ENCODE assay signal across 1 cellular context in the genomic region with DNA sequence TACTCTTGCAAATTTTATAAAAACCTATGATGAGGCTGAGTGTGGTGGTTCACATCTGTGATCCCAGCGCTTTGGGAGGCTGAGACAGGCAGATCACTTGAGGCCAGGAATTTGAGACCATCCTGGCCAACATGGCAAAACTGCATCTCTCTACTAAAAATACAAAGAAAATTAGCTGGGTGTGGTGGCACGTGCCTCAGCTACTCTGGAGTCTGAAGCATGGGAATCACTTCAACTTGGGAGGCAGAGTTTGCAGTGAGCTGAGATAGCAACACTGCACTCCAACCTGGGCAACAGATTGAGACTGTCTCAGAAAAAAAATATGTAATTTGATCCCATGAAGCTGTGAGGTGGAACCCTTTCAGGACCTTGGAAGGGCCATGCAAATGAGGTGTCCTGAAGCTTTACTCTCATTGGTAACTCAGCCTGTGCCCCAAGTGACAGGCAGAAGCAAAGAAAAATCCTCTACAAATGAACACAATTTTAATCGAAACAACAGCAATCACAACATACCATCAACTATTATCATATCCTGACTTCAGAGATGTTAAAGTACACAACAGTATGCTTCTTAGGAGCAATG.
TF ChIP-seq lines count a peak whose summit lies in the region.

No MANE protein-coding gene starts in this region.

TF ChIP-seq in GM23338, 12 proteins besides CTCF, POLR2A, EP300 and RAD21 (continued from another document):
- TF ChIP-seq, protein P1, sequence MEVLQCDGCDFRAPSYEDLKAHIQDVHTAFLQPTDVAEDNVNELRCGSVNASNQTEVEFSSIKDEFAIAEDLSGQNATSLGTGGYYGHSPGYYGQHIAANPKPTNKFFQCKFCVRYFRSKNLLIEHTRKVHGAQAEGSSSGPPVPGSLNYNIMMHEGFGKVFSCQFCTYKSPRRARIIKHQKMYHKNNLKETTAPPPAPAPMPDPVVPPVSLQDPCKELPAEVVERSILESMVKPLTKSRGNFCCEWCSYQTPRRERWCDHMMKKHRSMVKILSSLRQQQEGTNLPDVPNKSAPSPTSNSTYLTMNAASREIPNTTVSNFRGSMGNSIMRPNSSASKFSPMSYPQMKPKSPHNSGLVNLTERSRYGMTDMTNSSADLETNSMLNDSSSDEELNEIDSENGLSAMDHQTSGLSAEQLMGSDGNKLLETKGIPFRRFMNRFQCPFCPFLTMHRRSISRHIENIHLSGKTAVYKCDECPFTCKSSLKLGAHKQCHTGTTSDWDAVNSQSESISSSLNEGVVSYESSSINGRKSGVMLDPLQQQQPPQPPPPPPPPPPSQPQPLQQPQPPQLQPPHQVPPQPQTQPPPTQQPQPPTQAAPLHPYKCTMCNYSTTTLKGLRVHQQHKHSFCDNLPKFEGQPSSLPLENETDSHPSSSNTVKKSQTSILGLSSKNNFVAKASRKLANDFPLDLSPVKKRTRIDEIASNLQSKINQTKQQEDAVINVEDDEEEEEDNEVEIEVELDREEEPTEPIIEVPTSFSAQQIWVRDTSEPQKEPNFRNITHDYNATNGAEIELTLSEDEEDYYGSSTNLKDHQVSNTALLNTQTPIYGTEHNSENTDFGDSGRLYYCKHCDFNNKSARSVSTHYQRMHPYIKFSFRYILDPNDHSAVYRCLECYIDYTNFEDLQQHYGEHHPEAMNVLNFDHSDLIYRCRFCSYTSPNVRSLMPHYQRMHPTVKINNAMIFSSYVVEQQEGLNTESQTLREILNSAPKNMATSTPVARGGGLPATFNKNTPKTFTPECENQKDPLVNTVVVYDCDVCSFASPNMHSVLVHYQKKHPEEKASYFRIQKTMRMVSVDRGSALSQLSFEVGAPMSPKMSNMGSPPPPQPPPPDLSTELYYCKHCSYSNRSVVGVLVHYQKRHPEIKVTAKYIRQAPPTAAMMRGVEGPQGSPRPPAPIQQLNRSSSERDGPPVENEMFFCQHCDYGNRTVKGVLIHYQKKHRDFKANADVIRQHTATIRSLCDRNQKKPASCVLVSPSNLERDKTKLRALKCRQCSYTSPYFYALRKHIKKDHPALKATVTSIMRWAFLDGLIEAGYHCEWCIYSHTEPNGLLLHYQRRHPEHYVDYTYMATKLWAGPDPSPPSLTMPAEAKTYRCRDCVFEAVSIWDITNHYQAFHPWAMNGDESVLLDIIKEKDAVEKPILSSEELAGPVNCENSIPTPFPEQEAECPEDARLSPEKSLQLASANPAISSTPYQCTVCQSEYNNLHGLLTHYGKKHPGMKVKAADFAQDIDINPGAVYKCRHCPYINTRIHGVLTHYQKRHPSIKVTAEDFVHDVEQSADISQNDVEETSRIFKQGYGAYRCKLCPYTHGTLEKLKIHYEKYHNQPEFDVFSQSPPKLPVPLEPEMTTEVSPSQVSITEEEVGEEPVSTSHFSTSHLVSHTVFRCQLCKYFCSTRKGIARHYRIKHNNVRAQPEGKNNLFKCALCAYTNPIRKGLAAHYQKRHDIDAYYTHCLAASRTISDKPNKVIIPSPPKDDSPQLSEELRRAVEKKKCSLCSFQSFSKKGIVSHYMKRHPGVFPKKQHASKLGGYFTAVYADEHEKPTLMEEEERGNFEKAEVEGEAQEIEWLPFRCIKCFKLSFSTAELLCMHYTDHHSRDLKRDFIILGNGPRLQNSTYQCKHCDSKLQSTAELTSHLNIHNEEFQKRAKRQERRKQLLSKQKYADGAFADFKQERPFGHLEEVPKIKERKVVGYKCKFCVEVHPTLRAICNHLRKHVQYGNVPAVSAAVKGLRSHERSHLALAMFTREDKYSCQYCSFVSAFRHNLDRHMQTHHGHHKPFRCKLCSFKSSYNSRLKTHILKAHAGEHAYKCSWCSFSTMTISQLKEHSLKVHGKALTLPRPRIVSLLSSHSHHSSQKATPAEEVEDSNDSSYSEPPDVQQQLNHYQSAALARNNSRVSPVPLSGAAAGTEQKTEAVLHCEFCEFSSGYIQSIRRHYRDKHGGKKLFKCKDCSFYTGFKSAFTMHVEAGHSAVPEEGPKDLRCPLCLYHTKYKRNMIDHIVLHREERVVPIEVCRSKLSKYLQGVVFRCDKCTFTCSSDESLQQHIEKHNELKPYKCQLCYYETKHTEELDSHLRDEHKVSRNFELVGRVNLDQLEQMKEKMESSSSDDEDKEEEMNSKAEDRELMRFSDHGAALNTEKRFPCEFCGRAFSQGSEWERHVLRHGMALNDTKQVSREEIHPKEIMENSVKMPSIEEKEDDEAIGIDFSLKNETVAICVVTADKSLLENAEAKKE (CRISPR knock-in tag; IDR thresholded peaks at IDR 0.05): no peak
- TF ChIP-seq ZNF114 (CRISPR knock-in tag; IDR thresholded peaks at IDR 0.05): no peak
- TF ChIP-seq STAT1 (IDR thresholded peaks at IDR 0.05; ENCODE audit: unreplicated experiment): no peak
- TF ChIP-seq EZH2phosphoT487 (IDR thresholded peaks at IDR 0.05; ENCODE audit: unreplicated experiment): no peak
